ENCODE assay signal across 9 cellular contexts in the genomic region with DNA sequence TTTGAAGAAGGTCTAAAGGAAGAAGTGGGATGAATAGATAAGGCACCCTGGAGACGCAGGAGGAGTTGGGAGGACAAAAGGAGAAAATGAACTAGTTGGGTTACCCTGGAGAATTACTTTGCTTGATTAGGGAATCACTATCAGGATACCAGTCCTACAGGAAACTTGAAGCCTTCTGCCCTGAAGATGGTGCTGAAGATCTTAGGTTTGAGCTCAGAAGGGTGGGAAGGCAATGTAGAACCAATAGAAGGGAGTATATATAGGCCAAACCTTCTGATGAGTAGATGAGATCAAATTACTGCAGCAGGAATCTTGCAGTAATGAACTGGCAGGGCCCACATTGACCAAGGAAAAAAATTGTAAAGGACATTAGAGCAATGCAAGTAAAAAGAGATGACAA.
DNase-seq lines count a peak whose midpoint lies in the region; ATAC-seq and TF ChIP-seq lines count a peak whose summit lies in the region.
"Had no signal": no experiment of that assay in that cellular context is flagged by ENCODE, and none has a peak within 500 bp of the region (broad histone marks: within the 10 kb centered on the region; RNA-seq: fewer than 3 reads in every experiment).

No MANE protein-coding gene starts in this region.

- no peak overlapping the region for H3K4me3 ChIP-seq in parathyroid adenoma (ENCODE audit: low read depth, low read length)

- no peaks in the 10 kb centered on the region for H3K27me3 ChIP-seq in parathyroid adenoma (ENCODE audit: control insufficient read depth, insufficient read depth, low read length)

- H3K9ac ChIP-seq in parathyroid adenoma, result no peak overlapping the region

- no peak for ATAC-seq in HG03469 (IDR thresholded peaks at IDR 0.05; ENCODE audit: unreplicated experiment)

- no peak overlapping the region for H2AFZ ChIP-seq in parathyroid adenoma

- H3K4me1 ChIP-seq in parathyroid adenoma, result peaks cover 2% of the 10 kb centered on the region

- no peaks in the 10 kb centered on the region for H3K36me3 ChIP-seq in parathyroid adenoma (ENCODE audit: control insufficient read depth, insufficient read depth, low read length)

- H3K79me2 ChIP-seq in parathyroid adenoma, result no peaks in the 10 kb centered on the region

- H3K27ac ChIP-seq in parathyroid adenoma, result no peak overlapping the region

- in situ Hi-C loops in GM13976 (cut with MboI; ENCODE audit: low sequenced_read_pairs, unreplicated experiment), result no loop called here

- DNase-seq in NCI-H1105 treated with DMSO at 0.1 percent for 48 hours (lab: John Stamatoyannopoulos, UW), result peak; percentile 27
- DNase-seq in NCI-H1105 (lab: John Stamatoyannopoulos, UW), result no peak
- peak; percentile 8 for DNase-seq in NCI-H446 treated with DMSO at 0.1 percent for 48 hours (lab: John Stamatoyannopoulos, UW)
- peak; percentile 18 for DNase-seq in cerebellum (ENCODE audit: low spot score)
- DNase-seq in stimulated activated CD4-positive, alpha-beta T cell treated with anti-CD3 and anti-CD28 coated beads, Interleukin-2, amount 100 ng/mL, for 24 hours, result no peak
- no peak for DNase-seq in GM13976 (ENCODE audit: low spot score)
- DNase-seq: midbrain had no signal

- no peaks in the 10 kb centered on the region for H3K9me3 ChIP-seq in parathyroid adenoma (ENCODE audit: control insufficient read depth, low read length)

- H3K4me2 ChIP-seq in parathyroid adenoma (ENCODE audit: low read length), result no peak overlapping the region

- TF ChIP-seq CTCF in parathyroid adenoma (IDR thresholded peaks at IDR 0.05) (peak; percentile 27), GM13976 (IDR thresholded peaks at IDR 0.05; ENCODE audit: borderline replicate concordance, control extremely low read depth, extremely low read depth, insufficient read depth, missing control alignments) (no peak)

Comparison
In these comparisons a context has a peak if more than half of its experiments do, and no peak if none do; other contexts are left out.
1. DNase-seq: peak in NCI-H1105 treated with DMSO at 0.1 percent for 48 hours (single experiment), NCI-H446 treated with DMSO at 0.1 percent for 48 hours (single experiment) and cerebellum (single experiment); none in NCI-H1105 (single experiment), stimulated activated CD4-positive, alpha-beta T cell treated with anti-CD3 and anti-CD28 coated beads, Interleukin-2, amount 100 ng/mL, for 24 hours (0 of 2) and GM13976 (single experiment).